Comparison of ENCODE assay signal across 26 cellular contexts in genomic region chr13:75355609-75356008, GRCh38.
"Had no signal": no experiment of that assay in that cellular context is flagged by ENCODE, and none has a peak within 500 bp of the region (broad histone marks: within the 10 kb centered on the region; RNA-seq: fewer than 3 reads in every experiment).

No MANE protein-coding gene starts in this region.

- H3K36me3 ChIP-seq: brain microvascular endothelial cell had no signal

- H3K4me3 ChIP-seq: cardiac muscle cell had no signal

- H3K27ac Mint-ChIP-seq: activated CD4-positive, alpha-beta memory T cell treated with anti-CD3 and anti-CD28 coated beads for 36 hours; activated CD4-positive, alpha-beta T cell treated with anti-CD3 and anti-CD28 coated beads, Interleukin-2, amount 10 ng/mL, durations not matched to agents 7 days and 5 days; activated naive CD4-positive, alpha-beta T cell treated with anti-CD3 and anti-CD28 coated beads, Interleukin-2, amount 10 ng/mL, durations not matched to agents 7 days and 5 days; activated naive CD8-positive, alpha-beta T cell treated with anti-CD3 and anti-CD28 coated beads for 36 hours; activated T-helper 17 cell treated with anti-CD3 and anti-CD28 coated beads, Interleukin-2, amount 50 U/mL, for 72 hours had no signal

- H3K4me3 Mint-ChIP-seq: activated CD4-positive, alpha-beta memory T cell treated with anti-CD3 and anti-CD28 coated beads for 36 hours; activated CD4-positive, alpha-beta T cell treated with anti-CD3 and anti-CD28 coated beads, Interleukin-2, amount 10 ng/mL, durations not matched to agents 7 days and 5 days; activated naive CD4-positive, alpha-beta T cell treated with anti-CD3 and anti-CD28 coated beads, Interleukin-2, amount 10 ng/mL, durations not matched to agents 7 days and 5 days; activated naive CD8-positive, alpha-beta T cell treated with anti-CD3 and anti-CD28 coated beads for 36 hours; activated T-helper 17 cell treated with anti-CD3 and anti-CD28 coated beads, Interleukin-2, amount 50 U/mL, for 72 hours had no signal

- H3K9me3 Mint-ChIP-seq: activated CD4-positive, alpha-beta memory T cell treated with anti-CD3 and anti-CD28 coated beads for 36 hours; activated naive CD4-positive, alpha-beta T cell treated with anti-CD3 and anti-CD28 coated beads, Interleukin-2, amount 10 ng/mL, durations not matched to agents 7 days and 5 days; activated naive CD8-positive, alpha-beta T cell treated with anti-CD3 and anti-CD28 coated beads for 36 hours; activated T-helper 17 cell treated with anti-CD3 and anti-CD28 coated beads, Interleukin-2, amount 50 U/mL, for 72 hours had no signal

- H3K36me3 Mint-ChIP-seq: activated naive CD4-positive, alpha-beta T cell treated with anti-CD3 and anti-CD28 coated beads, Interleukin-2, amount 10 ng/mL, durations not matched to agents 7 days and 5 days had no signal

- ATAC-seq: activated T-helper 17 cell treated with anti-CD3 and anti-CD28 coated beads, Interleukin-2, amount 50 U/mL, for 72 hours; Panc1; Right ventricle myocardium inferior had no signal

- H3K4me2 ChIP-seq: SK-N-SH had no signal

- H3K27me3 Mint-ChIP-seq: activated CD4-positive, alpha-beta T cell treated with anti-CD3 and anti-CD28 coated beads, Interleukin-2, amount 10 ng/mL, durations not matched to agents 7 days and 5 days; activated naive CD4-positive, alpha-beta T cell treated with anti-CD3 and anti-CD28 coated beads, Interleukin-2, amount 10 ng/mL, durations not matched to agents 7 days and 5 days; activated naive CD8-positive, alpha-beta T cell treated with anti-CD3 and anti-CD28 coated beads for 36 hours had no signal

- DNase-seq: activated CD4-positive, alpha-beta memory T cell treated with anti-CD3 and anti-CD28 coated beads for 36 hours; activated CD4-positive, alpha-beta T cell treated with anti-CD3 and anti-CD28 coated beads, Interleukin-2, amount 10 ng/mL, durations not matched to agents 7 days and 5 days; activated CD4-positive, CD25-positive, alpha-beta regulatory T cell; activated CD8-positive, alpha-beta memory T cell treated with anti-CD3 and anti-CD28 coated beads for 24 hours; activated gamma-delta T cell treated with Interleukin-2 at 50 U/mL for 16 hours; activated naive CD4-positive, alpha-beta T cell treated with anti-CD3 and anti-CD28 coated beads, Interleukin-2, amount 10 ng/mL, durations not matched to agents 7 days and 5 days; activated naive CD8-positive, alpha-beta T cell treated with anti-CD3 and anti-CD28 coated beads for 36 hours; activated T-cell treated with anti-CD3 and anti-CD28 coated beads, Interleukin-2, amount 50 U/mL, for 48 hours; NCI-H1092; NCI-H1417; NCI-H1930; NCI-H2171; NCI-H2227 treated with DMSO at 0.1 percent for 48 hours; NCI-H446 treated with DMSO at 0.1 percent for 48 hours; NCI-H524 treated with DMSO at 0.1 percent for 48 hours; NCI-H774; OCI-M1; RPMI8226; SK-N-SH; T-helper 1 cell had no signal

- H3K9me3 ChIP-seq: SK-N-SH had no signal

- H3K27me3 ChIP-seq: brain microvascular endothelial cell, cardiac muscle cell had no signal

- H3K27ac ChIP-seq: brain microvascular endothelial cell, cardiac muscle cell, VCaP had no signal
